Comparison of ENCODE assay signal across 8 cellular contexts in the genomic region with DNA sequence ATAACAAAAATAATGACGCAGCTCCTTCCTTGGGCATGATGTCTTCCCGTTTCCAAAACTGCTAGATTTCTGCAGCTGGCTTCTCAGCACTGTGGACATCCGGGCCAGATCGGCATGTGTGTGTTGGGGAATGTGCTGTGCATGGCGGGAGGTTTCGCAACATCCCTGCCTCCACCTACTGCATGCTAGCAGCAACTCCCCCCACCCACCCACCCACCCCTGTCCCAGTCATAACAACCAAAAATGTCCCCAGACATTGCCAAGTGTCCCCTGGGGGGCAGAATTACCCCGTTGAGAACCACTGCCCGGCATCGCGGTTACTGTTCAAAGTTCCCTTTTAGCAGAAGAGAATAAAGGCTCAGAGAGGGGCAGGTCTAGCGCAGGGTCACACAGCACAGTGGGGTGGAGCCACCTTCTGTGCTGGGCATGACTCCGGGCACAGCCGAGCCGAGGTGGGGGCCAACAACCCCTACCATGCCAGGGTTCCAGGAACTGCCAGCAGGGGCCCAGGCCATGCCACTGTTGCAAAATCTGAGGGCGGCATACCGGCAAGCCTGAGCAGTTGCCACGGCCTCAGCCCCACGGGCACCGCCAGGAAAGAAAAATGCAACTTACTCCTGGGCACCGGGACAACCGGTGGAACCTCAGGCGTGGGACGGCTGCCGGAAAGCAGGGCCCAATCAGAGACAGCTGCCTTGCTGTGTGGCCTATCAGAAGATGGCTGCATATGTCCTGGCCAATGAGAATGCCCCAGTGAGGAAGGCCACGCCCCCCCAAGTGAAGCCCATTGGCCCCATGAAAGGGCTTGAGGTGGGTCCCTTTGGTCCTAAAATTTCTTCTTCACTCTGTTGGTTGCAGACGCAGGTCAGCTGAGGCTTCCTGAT. TPM values are rescaled to one million over a fixed set of nuclear protein-coding genes. Genes with fewer than 3 reads are reported as not detected.
DNase-seq lines count a peak whose midpoint lies in the region; ATAC-seq and TF ChIP-seq lines count a peak whose summit lies in the region.

No MANE protein-coding gene starts in this region.

- H3K14ac ChIP-seq in trophoblast cell (ENCODE audit: low read length): no peak overlapping the region

- peaks cover 2% of the 10 kb centered on the region for H3K9me3 ChIP-seq in trophoblast cell (ENCODE audit: insufficient read depth, low read depth, low read length)

- no peaks in the 10 kb centered on the region for H3K27me3 ChIP-seq in trophoblast cell (ENCODE audit: insufficient read depth, low read length)

- no peak overlapping the region for H2BK12ac ChIP-seq in trophoblast cell (ENCODE audit: low read length)

- H3K79me2 ChIP-seq in trophoblast cell (ENCODE audit: control insufficient read depth, insufficient read depth, low read length, poor library complexity): no peaks in the 10 kb centered on the region

- H3K23ac ChIP-seq in trophoblast cell (ENCODE audit: low read length): no peak overlapping the region

- H3K4me3 ChIP-seq in foreskin fibroblast (ENCODE audit: low read depth in 1 of 2, low read length in 2 of 2) (peak overlapping the region; percentile 15 to 25), trophoblast cell (ENCODE audit: low read depth, low read length) (no peak overlapping the region)

- H3K4me2 ChIP-seq in trophoblast cell (ENCODE audit: low read length): no peak overlapping the region

- no peak overlapping the region for H2BK5ac ChIP-seq in trophoblast cell (ENCODE audit: low read depth, low read length, poor library complexity)

- no peak for ATAC-seq in GM21528 (IDR thresholded peaks at IDR 0.05; ENCODE audit: low FRiP score, unreplicated experiment)

- no peak overlapping the region for H3K18ac ChIP-seq in trophoblast cell (ENCODE audit: low read length)

- no peak for TF ChIP-seq CTCF in foreskin fibroblast (IDR thresholded peaks at IDR 0.05; ENCODE audit: low read depth, low read length)

- H4K91ac ChIP-seq in trophoblast cell (ENCODE audit: low read depth, low read length): no peak overlapping the region

- H3K4ac ChIP-seq in trophoblast cell (ENCODE audit: low read depth, low read length): no peak overlapping the region

- no peak overlapping the region for H4K8ac ChIP-seq in trophoblast cell (ENCODE audit: low read depth, low read length)

- H3K79me1 ChIP-seq in trophoblast cell (ENCODE audit: low read length): no peaks in the 10 kb centered on the region

- no peaks in the 10 kb centered on the region for H3K4me1 ChIP-seq in trophoblast cell (ENCODE audit: control insufficient read depth in 1 of 2, insufficient read depth in 2 of 2, low read length in 2 of 2)

- H3K9ac ChIP-seq in trophoblast cell (ENCODE audit: low read length): no peak overlapping the region

- no CpG with 5 or more reads among the region's 26 CpGs for WGBS in trophoblast cell (ENCODE audit: extremely low coverage, insufficient coverage, insufficient read length)

- no peak overlapping the region for H4K12ac ChIP-seq in trophoblast cell (ENCODE audit: low read depth, low read length)

- peak; percentile 74 for DNase-seq in NCI-H82 (lab: John Stamatoyannopoulos, UW)
- no peak for DNase-seq in NCI-H82 treated with DMSO at 0.1 percent for 48 hours (lab: John Stamatoyannopoulos, UW; ENCODE audit: unreplicated experiment)
- DNase-seq in NCI-H524 (lab: John Stamatoyannopoulos, UW): peak; percentile 88 to 89
- DNase-seq in activated T-cell treated with anti-CD3 and anti-CD28 coated beads, Interleukin-2, amount 50 U/mL, for 48 hours: peak; percentile 59 to 69
- DNase-seq in foreskin fibroblast: peak; percentile 92 to 93
- DNase-seq in trophoblast cell: peak; percentile 83 to 89
- DNase-seq in T-helper 9 cell: no peak

- no peaks in the 10 kb centered on the region for H3K36me3 ChIP-seq in trophoblast cell (ENCODE audit: control insufficient read depth in 1 of 2, insufficient read depth in 2 of 2, low read length in 2 of 2)

- no peak overlapping the region for H3K27ac ChIP-seq in trophoblast cell (ENCODE audit: low read depth, low read length)

- no peak overlapping the region for H2AFZ ChIP-seq in trophoblast cell (ENCODE audit: insufficient read depth, low read length, poor library complexity)

- H2BK120ac ChIP-seq in trophoblast cell (ENCODE audit: insufficient read depth, low read length, poor library complexity): no peak overlapping the region

- H2AK5ac ChIP-seq in trophoblast cell (ENCODE audit: low read length): no peak overlapping the region

RNA-seq across cellular contexts. Expression of gene NFIC, which starts 22.5 kb away (rescaled TPM):
- 5.4 and 6.1 TPM in 2 replicates for polyA plus RNA-seq in trophoblast cell (2013)

Comparison
In these comparisons a context has a peak if more than half of its experiments do, and no peak if none do; other contexts are left out.
1. DNase-seq: peak in NCI-H82 (single experiment), NCI-H524 (2 of 2), activated T-cell treated with anti-CD3 and anti-CD28 coated beads, Interleukin-2, amount 50 U/mL, for 48 hours (2 of 2), foreskin fibroblast (2 of 2) and trophoblast cell (2 of 2); none in NCI-H82 treated with DMSO at 0.1 percent for 48 hours (single experiment) and T-helper 9 cell (single experiment).